Comparison of ENCODE assay signal across 15 cellular contexts in the genomic region with DNA sequence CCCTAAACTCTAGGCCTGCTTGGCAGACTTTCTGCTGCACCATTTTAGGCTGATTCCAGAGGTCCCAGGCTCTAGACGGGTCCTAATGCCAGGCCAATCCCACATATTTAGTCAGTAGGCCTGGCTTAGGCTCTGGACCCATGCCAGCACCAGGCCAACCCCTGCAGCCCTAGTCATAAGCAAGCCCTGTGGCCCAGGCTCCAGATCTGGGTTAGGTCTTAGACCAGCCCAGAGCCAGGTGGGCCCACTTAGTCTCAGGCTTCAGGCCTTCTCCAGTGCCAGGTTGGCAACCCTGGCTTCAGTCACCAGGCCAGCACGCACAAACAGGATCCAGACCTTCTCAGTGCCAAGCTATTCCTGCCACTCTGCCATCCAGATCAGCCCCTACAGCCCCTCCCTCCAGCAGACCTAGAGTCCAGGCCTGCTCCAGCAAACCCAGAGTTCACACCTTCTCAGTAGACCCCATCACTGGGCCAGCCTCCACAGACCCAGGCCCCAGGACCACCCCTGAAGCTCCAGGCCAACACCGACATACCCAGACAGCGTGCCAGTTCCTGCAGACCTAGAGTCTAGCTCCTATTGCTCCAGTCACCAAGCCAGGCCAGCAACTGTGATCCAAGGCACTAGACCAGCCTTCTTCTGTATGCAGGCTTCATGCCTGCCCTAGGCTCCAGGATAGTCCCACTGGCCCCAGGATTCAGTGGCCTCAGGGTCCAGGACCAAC.
DNase-seq lines count a peak whose midpoint lies in the region; ATAC-seq and TF ChIP-seq lines count a peak whose summit lies in the region.
"Had no signal": no experiment of that assay in that cellular context is flagged by ENCODE, and none has a peak within 500 bp of the region (broad histone marks: within the 10 kb centered on the region; RNA-seq: fewer than 3 reads in every experiment).

No MANE protein-coding gene starts in this region.

- no peaks in the 10 kb centered on the region for H3K23me2 ChIP-seq in H9 (ENCODE audit: insufficient read length, low read depth, low read length, poor library complexity, severe bottlenecking)

- no peaks in the 10 kb centered on the region for H3K27me3 Mint-ChIP-seq in H9 (ENCODE audit: low read depth)
- H3K27me3 Mint-ChIP-seq: B cell had no signal

- H3T11ph ChIP-seq in H9 (ENCODE audit: low read length): no peak overlapping the region

- no peak for DNase-seq in H9
- DNase-seq in posterior vena cava (ENCODE audit: low spot score): peak; percentile 73
- no peak for DNase-seq in aorta
- DNase-seq in activated CD4-positive, alpha-beta T cell treated with anti-CD3 and anti-CD28 coated beads, Interleukin-2, amount 50 U/mL, for 4 hours: no peak
- DNase-seq: Calu3; CD8-positive, alpha-beta T cell; DMS79 treated with DMSO at 0.1 percent for 48 hours; GF-D8; GOT3; H7 had no signal

- H3K79me1 ChIP-seq in H9 (ENCODE audit: insufficient read depth, low read depth, low read length, poor library complexity, severe bottlenecking): no peaks in the 10 kb centered on the region

- no peaks in the 10 kb centered on the region for H4K20me1 ChIP-seq in H9 (ENCODE audit: control insufficient read depth, insufficient read depth, insufficient read length)
- H4K20me1 ChIP-seq: BLaER1 treated with 17β-estradiol and CSF1 and Interleukin-3, amounts not matched to agents 10 nM and 100 nM had no signal

- H3K79me2 ChIP-seq in H9 (ENCODE audit: insufficient read depth, low read length): no peaks in the 10 kb centered on the region

- intact Hi-C loops in posterior vena cava (cut with DNase I) (no loop called here), aorta (cut with DNase I) (no loop called here)

- no peak overlapping the region for H3K4me2 ChIP-seq in H9 (ENCODE audit: insufficient read depth, insufficient read length, low read length)
- H3K4me2 ChIP-seq: BLaER1 treated with 17β-estradiol and CSF1 and Interleukin-3, amounts not matched to agents 10 nM and 100 nM had no signal

- H3K4me1 Mint-ChIP-seq in H9: peaks cover 12 to 21% of the 10 kb centered on the region in 2 experiments
- H3K4me1 Mint-ChIP-seq: B cell had no signal

- no peak overlapping the region for H3K4me3 Mint-ChIP-seq in H9
- H3K4me3 Mint-ChIP-seq: B cell; CD8-positive, alpha-beta T cell had no signal

- H2BK5ac ChIP-seq in H9 (ENCODE audit: insufficient read length, low read length): no peak overlapping the region

- peak overlapping the region; percentile 24 for H3K18ac ChIP-seq in H9 (ENCODE audit: insufficient read length, low read depth, low read length)

- no peak overlapping the region for H3K4me3 ChIP-seq in aorta (ENCODE audit: low read length in 2 of 2)
- H3K4me3 ChIP-seq: BLaER1 treated with 17β-estradiol and CSF1 and Interleukin-3, amounts not matched to agents 10 nM and 100 nM had no signal

- H3K4me1 ChIP-seq in H9 (ENCODE audit: insufficient read depth, low read length) (no peaks in the 10 kb centered on the region), aorta (ENCODE audit: control insufficient read depth in 1 of 2, insufficient read depth in 2 of 2, low read length in 2 of 2) (no peaks in the 10 kb centered on the region)
- H3K4me1 ChIP-seq: BLaER1 treated with 17β-estradiol and CSF1 and Interleukin-3, amounts not matched to agents 10 nM and 100 nM had no signal

- no peak overlapping the region for H3K56ac ChIP-seq in H9 (ENCODE audit: insufficient read length, low read depth, low read length)

- H3K14ac ChIP-seq in H9 (ENCODE audit: insufficient read depth, low read length): no peak overlapping the region; the same call in 1 of the 2 replicates

- H3K27ac ChIP-seq in H9 (ENCODE audit: insufficient read length, low read depth, low read length) (no peak overlapping the region), aorta (ENCODE audit: low read depth in 1 of 2, low read length in 2 of 2) (no peak overlapping the region)
- H3K27ac ChIP-seq: BLaER1 treated with 17β-estradiol and CSF1 and Interleukin-3, amounts not matched to agents 10 nM and 100 nM had no signal

- TF ChIP-seq CTCF in H9 (conservative IDR thresholded peaks at IDR 0.05): no peak

- no peak overlapping the region for H3K4ac ChIP-seq in H9 (ENCODE audit: low read depth, low read length)

- H3K9me3 ChIP-seq in H9 (ENCODE audit: control insufficient read depth, low read depth, low read length) (peaks cover 4% of the 10 kb centered on the region), aorta (ENCODE audit: control insufficient read depth, low read length) (peaks cover 6% of the 10 kb centered on the region)

- H2AFZ ChIP-seq in H9 (ENCODE audit: low read length): no peak overlapping the region

- H3K9ac ChIP-seq in H9 (ENCODE audit: extremely low read depth, insufficient read length, low read length): no peak overlapping the region
- H3K9ac ChIP-seq: BLaER1 treated with 17β-estradiol and CSF1 and Interleukin-3, amounts not matched to agents 10 nM and 100 nM had no signal

- H3K23ac ChIP-seq in H9 (ENCODE audit: insufficient read length, low read depth, low read length): no peak overlapping the region

- no CpG with 5 or more reads among the region's 4 CpGs for WGBS in H9 (ENCODE audit: extremely low coverage, insufficient read length, low lambda C conversion rate)
- WGBS in aorta, 2 donors: 90% methylated on average over 4 of the region's 4 CpGs

- H2BK20ac ChIP-seq in H9 (ENCODE audit: low read depth, low read length, poor library complexity, severe bottlenecking): no peak overlapping the region

- H2BK12ac ChIP-seq in H9 (ENCODE audit: insufficient read length, low read depth, low read length): no peak overlapping the region

- no peak overlapping the region for H2BK15ac ChIP-seq in H9 (ENCODE audit: low read depth, low read length)

- peak overlapping the region in 2 of 3 experiments; percentile 75 to 83; a peak in 3 of 7 replicates for H3K27ac Mint-ChIP-seq in H9
- H3K27ac Mint-ChIP-seq: B cell; CD8-positive, alpha-beta T cell had no signal

- H3K27me3 ChIP-seq in H9 (ENCODE audit: insufficient read depth, low read length): no peaks in the 10 kb centered on the region
- H3K27me3 ChIP-seq in aorta (ENCODE audit: control insufficient read depth in 1 of 2, insufficient read depth in 2 of 2, low read length in 1 of 2): no peaks in the 10 kb centered on the region
- H3K27me3 ChIP-seq: BLaER1 treated with 17β-estradiol and CSF1 and Interleukin-3, amounts not matched to agents 10 nM and 100 nM had no signal

- no peak overlapping the region for H4K5ac ChIP-seq in H9 (ENCODE audit: insufficient read length, low read depth, low read length)

- no peak overlapping the region for H4K91ac ChIP-seq in H9 (ENCODE audit: insufficient read length, low read depth, low read length)

- peaks cover 12 to 46% (median 16%) of the 10 kb centered on the region in 3 experiments; a peak in 6 of 7 replicates for H3K36me3 Mint-ChIP-seq in H9 (ENCODE audit: insufficient read depth in 1 of 3, low read depth in 3 of 3)
- H3K36me3 Mint-ChIP-seq: CD8-positive, alpha-beta T cell had no signal

- peaks cover 27 to 32% of the 10 kb centered on the region in 2 experiments for H3K9me3 Mint-ChIP-seq in H9

- H2BK120ac ChIP-seq in H9 (ENCODE audit: low read depth, low read length, poor library complexity, severe bottlenecking): no peak overlapping the region

- H2AK5ac ChIP-seq in H9 (ENCODE audit: insufficient read length, low read length): no peak overlapping the region

- H4K8ac ChIP-seq in H9 (replicated peaks; ENCODE audit: insufficient read length, low read depth, low read length): no peak overlapping the region

- ATAC-seq in esophagus mucosa (peak; percentile 22), aorta (ENCODE audit: low FRiP score) (peak; percentile 44), GM19395 (IDR thresholded peaks at IDR 0.05; ENCODE audit: unreplicated experiment) (no peak)
- ATAC-seq: CD8-positive, alpha-beta T cell; HepG2 had no signal

- no peaks in the 10 kb centered on the region for H3K36me3 ChIP-seq in aorta (ENCODE audit: control insufficient read depth in 1 of 2, insufficient read depth in 2 of 2, low read length in 1 of 2)
- H3K36me3 ChIP-seq: BLaER1 treated with 17β-estradiol and CSF1 and Interleukin-3, amounts not matched to agents 10 nM and 100 nM had no signal
